Comparison of ENCODE assay signal across 19 cellular contexts in genomic region chr17:41397003-41397665, GRCh38. TPM values are rescaled to one million over a fixed set of nuclear protein-coding genes. Genes with fewer than 3 reads are reported as not detected.
"Had no signal": no experiment of that assay in that cellular context is flagged by ENCODE, and none has a peak within 500 bp of the region (broad histone marks: within the 10 kb centered on the region; RNA-seq: fewer than 3 reads in every experiment).

KRT31 (minus strand) TSS chr17:41397608; CDS start chr17:41397539, 69 bp downstream.

- H3K27me3 Mint-ChIP-seq: activated T-helper 17 cell treated with anti-CD3 and anti-CD28 coated beads, Interleukin-2, amount 50 U/mL, for 72 hours had no signal

- H3K4me3 ChIP-seq: ascending aorta, breast epithelium, left lung, right atrium auricular region, stomach had no signal

- DNase-seq: activated CD4-positive, alpha-beta T cell treated with anti-CD3 and anti-CD28 coated beads, Interleukin-2, amount 50 U/mL, for 4 hours; activated naive CD4-positive, alpha-beta T cell treated with anti-CD3 and anti-CD28 coated beads, Interleukin-2, amount 10 ng/mL, durations not matched to agents 7 days and 5 days; erythroblast; kidney; left lung; naive thymus-derived CD8-positive, alpha-beta T cell; stomach; T-cell; T-helper 9 cell had no signal

- H3K36me3 Mint-ChIP-seq: activated naive CD4-positive, alpha-beta T cell treated with anti-CD3 and anti-CD28 coated beads, Interleukin-2, amount 10 ng/mL, durations not matched to agents 7 days and 5 days; naive thymus-derived CD8-positive, alpha-beta T cell; T-cell had no signal

- H3K27ac ChIP-seq: ascending aorta, breast epithelium, left lung, right atrium auricular region, stomach had no signal

- H3K4me1 Mint-ChIP-seq: activated naive CD4-positive, alpha-beta T cell treated with anti-CD3 and anti-CD28 coated beads, Interleukin-2, amount 10 ng/mL, durations not matched to agents 7 days and 5 days had no signal

- H3K9me3 Mint-ChIP-seq: activated naive CD4-positive, alpha-beta T cell treated with anti-CD3 and anti-CD28 coated beads, Interleukin-2, amount 10 ng/mL, durations not matched to agents 7 days and 5 days; activated T-helper 17 cell treated with anti-CD3 and anti-CD28 coated beads, Interleukin-2, amount 50 U/mL, for 72 hours; T-cell had no signal

- H3K4me1 ChIP-seq: ascending aorta, left lung, stomach had no signal

- H3K27ac Mint-ChIP-seq: activated naive CD4-positive, alpha-beta T cell treated with anti-CD3 and anti-CD28 coated beads, Interleukin-2, amount 10 ng/mL, durations not matched to agents 7 days and 5 days; activated T-helper 17 cell treated with anti-CD3 and anti-CD28 coated beads, Interleukin-2, amount 50 U/mL, for 72 hours; T-cell had no signal

- ATAC-seq: activated CD4-positive, CD25-positive, alpha-beta regulatory T cell treated with anti-CD3 and anti-CD28 coated beads, Interleukin-2, amount 50 U/mL, for 24 hours; activated T-helper 17 cell treated with anti-CD3 and anti-CD28 coated beads, Interleukin-2, amount 50 U/mL, for 72 hours; left lung; naive thymus-derived CD8-positive, alpha-beta T cell; T-cell had no signal

- H3K9me3 ChIP-seq: ascending aorta, breast epithelium, left lung, right atrium auricular region, stomach had no signal

- H3K36me3 ChIP-seq: ascending aorta, breast epithelium, left lung, right atrium auricular region, stomach had no signal

- H3K27me3 ChIP-seq: ascending aorta, breast epithelium, left lung, right atrium auricular region had no signal

- H3K4me3 Mint-ChIP-seq: activated naive CD4-positive, alpha-beta T cell treated with anti-CD3 and anti-CD28 coated beads, Interleukin-2, amount 10 ng/mL, durations not matched to agents 7 days and 5 days; activated T-helper 17 cell treated with anti-CD3 and anti-CD28 coated beads, Interleukin-2, amount 50 U/mL, for 72 hours; naive thymus-derived CD8-positive, alpha-beta T cell; T-cell had no signal

RNA-seq across cellular contexts. Expression of gene KRT31, which starts in this region (rescaled TPM):
- total RNA-seq: activated T-helper 17 cell treated with anti-CD3 and anti-CD28 coated beads, Interleukin-2, amount 50 U/mL, for 72 hours; ascending aorta; breast epithelium; chondrocyte; dermis microvascular lymphatic vessel endothelial cell; kidney; left lung; mononuclear cell; naive thymus-derived CD8-positive, alpha-beta T cell; posterior vena cava; right atrium auricular region; stomach; T-cell had no signal
- polyA plus RNA-seq: naive thymus-derived CD8-positive, alpha-beta T cell; urinary bladder had no signal
